17 cellular contexts compared by ENCODE assay signal in the genomic region with DNA sequence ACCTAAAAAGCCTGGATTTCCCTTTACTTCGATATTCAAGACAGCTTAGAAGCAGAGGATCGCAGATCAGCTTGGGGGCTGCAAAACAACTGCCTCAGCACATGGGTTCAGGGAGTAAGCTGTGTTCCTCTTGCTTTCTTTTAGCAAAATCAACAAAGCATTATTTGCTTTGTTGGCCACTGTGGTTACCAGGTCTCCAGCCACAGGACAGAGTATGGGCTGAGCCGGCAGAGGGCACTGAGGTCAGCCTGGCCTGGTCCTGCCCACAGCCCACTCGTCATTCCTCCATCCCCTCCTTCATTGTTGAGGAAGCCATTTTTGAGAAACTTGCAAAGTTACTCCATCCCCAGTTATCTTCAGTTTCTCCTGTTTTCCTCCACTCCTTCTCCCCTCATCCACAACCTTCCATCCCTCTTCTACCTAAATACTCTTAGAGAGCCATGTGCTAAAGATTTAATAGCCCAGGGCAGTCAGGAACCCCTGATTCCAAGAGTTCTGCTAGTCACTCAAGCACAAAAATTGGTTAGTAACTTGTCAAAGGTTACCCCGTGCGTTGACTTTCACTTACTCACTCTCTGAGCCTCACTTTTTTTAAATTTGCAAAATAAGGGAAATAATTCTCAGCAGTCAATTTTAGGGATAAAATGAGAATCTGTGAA.
A peak's percentile ranks its signal among the peaks of the same experiment; 100 is the strongest.
DNase-seq lines count a peak whose midpoint lies in the region; ATAC-seq, FAIRE-seq and TF ChIP-seq lines count a peak whose summit lies in the region.
"Had no signal": no experiment of that assay in that cellular context is flagged by ENCODE, and none has a peak within 500 bp of the region (broad histone marks: within the 10 kb centered on the region; RNA-seq: fewer than 3 reads in every experiment).

No MANE protein-coding gene starts in this region.

- no peaks in the 10 kb centered on the region for H4K20me1 ChIP-seq in H1 (replicated peaks in 1 of 2; ENCODE audit: control insufficient read depth in 1 of 2, insufficient read depth in 2 of 2, low read length in 2 of 2)
- no peaks in the 10 kb centered on the region for H4K20me1 ChIP-seq in osteoblast (ENCODE audit: insufficient read depth, low read length)

- no peak overlapping the region; the same call in 1 of the 2 replicates for H4K8ac ChIP-seq in H1 (ENCODE audit: extremely low read depth, insufficient read depth, low read length)

- H3K79me2 ChIP-seq in H1 (ENCODE audit: control insufficient read depth in 1 of 2, insufficient read depth in 2 of 2, low read length in 2 of 2) (no peaks in the 10 kb centered on the region), osteoblast (ENCODE audit: insufficient read depth, low read length) (no peaks in the 10 kb centered on the region)

- no peak overlapping the region for H3K56ac ChIP-seq in H1 (replicated peaks; ENCODE audit: insufficient read length, low read depth, low read length)

- H3K23me2 ChIP-seq in H1 (ENCODE audit: low read depth, low read length), result peaks cover 2% of the 10 kb centered on the region; the same call in 1 of the 2 replicates

- peaks cover 0 to 3% (median under 1%) of the 10 kb centered on the region in 4 experiments; a peak in 3 of 7 replicates for H3K4me1 ChIP-seq in H1 (replicated peaks in 1 of 4; ENCODE audit: control insufficient read depth in 3 of 4, insufficient read depth in 4 of 4, low read length in 3 of 4)
- H3K4me1 ChIP-seq in osteoblast (ENCODE audit: insufficient read depth, low read length), result peaks cover 7% of the 10 kb centered on the region

- H3K27me3 ChIP-seq in H1 (replicated peaks in 1 of 4; ENCODE audit: control insufficient read depth in 3 of 4, extremely low read depth in 1 of 4, insufficient read depth in 3 of 4, low read length in 3 of 4), result peaks cover 0 to 16% (median 9%) of the 10 kb centered on the region in 4 experiments; a peak in 6 of 7 replicates
- peaks cover 5% of the 10 kb centered on the region for H3K27me3 ChIP-seq in osteoblast (ENCODE audit: insufficient read depth, low read length)
- H3K27me3 ChIP-seq: sigmoid colon had no signal

- no peak overlapping the region for H2BK20ac ChIP-seq in H1 (ENCODE audit: low read length)

- WGBS in H1 (ENCODE audit: extremely low coverage in 1 of 2, insufficient coverage in 1 of 2, insufficient read length in 1 of 2, insufficient replicate concordance in 2 of 2, low coverage in 1 of 2, low lambda C conversion rate in 2 of 2, missing lambda C conversion rate in 1 of 2), 2 experiments, result 91% methylated on average over 6 of the region's 6 CpGs; no CpG with 5 or more reads in 1 of the 2 experiments

- H2BK15ac ChIP-seq in H1 (ENCODE audit: low read length), result no peak overlapping the region

- no peak overlapping the region; the same call in 1 of the 2 replicates for H3K18ac ChIP-seq in H1 (ENCODE audit: extremely low read depth, low read length)

- no peaks in the 10 kb centered on the region for H3K79me1 ChIP-seq in H1 (ENCODE audit: low read depth, low read length)

- DNase-seq in HT-29 (ENCODE audit: low spot score) (peak; percentile 76), NCI-H774 (lab: John Stamatoyannopoulos, UW) (peak; percentile 38), H1 (ENCODE audit: low read depth in 1 of 2, low spot score in 2 of 2) (no peak), osteoblast (ENCODE audit: insufficient read length, low spot score, missing footprints) (no peak), DMS79 (lab: John Stamatoyannopoulos, UW) (no peak), caudate nucleus (lab: John Stamatoyannopoulos, UW) (no peak), activated gamma-delta T cell treated with Interleukin-2 at 50 U/mL for 16 hours (no peak)
- DNase-seq: activated B cell treated with CpG ODN at 0.5 μM for 24 hours; activated naive CD4-positive, alpha-beta T cell; AML-193; DMS153; natural killer cell; NCI-H1092 treated with DMSO at 0.1 percent for 48 hours; sigmoid colon; stimulated activated CD4-positive, alpha-beta T cell treated with anti-CD3 and anti-CD28 coated beads, Interleukin-4, amount 100 ng/mL, for 4 hours had no signal

- H2AFZ ChIP-seq in H1 (ENCODE audit: low read length) (no peak overlapping the region), osteoblast (ENCODE audit: low read length) (peak overlapping the region; percentile 43)

- H3K27ac ChIP-seq in H1 (ENCODE audit: low read depth, low read length) (no peak overlapping the region), osteoblast (ENCODE audit: low read depth, low read length) (no peak overlapping the region), caudate nucleus (ENCODE audit: low read depth, low read length) (no peak overlapping the region)
- H3K27ac ChIP-seq: sigmoid colon had no signal

- H3K4me2 ChIP-seq in H1 (ENCODE audit: insufficient read depth in 1 of 2, low read depth in 2 of 2, low read length in 2 of 2) (no peak overlapping the region), osteoblast (ENCODE audit: insufficient read depth, low read length) (no peak overlapping the region)

- CTCF ChIA-PET in H1 (lab: Charles Lee; ENCODE audit: partially characterized antibody), result interaction anchor here (0.7 to 1.4 kb wide), 6 partner anchors 9 to 295 kb away, joined by 3 to 4 read pairs (median 3); no protein-coding TSS in a partner anchor

- no peak overlapping the region for H3K14ac ChIP-seq in H1 (ENCODE audit: insufficient read length)

- TF ChIP-seq EP300 in H1 (IDR thresholded peaks at IDR 0.05; ENCODE audit: borderline replicate concordance in 1 of 2, low read depth in 2 of 2, low read length in 2 of 2), result no peak

- no peak overlapping the region for H4K5ac ChIP-seq in H1 (ENCODE audit: insufficient read length, low read depth, low read length)

- no peak overlapping the region for H2BK5ac ChIP-seq in H1 (ENCODE audit: low read depth, low read length)

- H3K4me3 ChIP-seq in H1 (ENCODE audit: extremely low read depth in 1 of 4, insufficient read depth in 2 of 4, low read depth in 3 of 4, low read length in 4 of 4) (no peak overlapping the region), osteoblast (ENCODE audit: insufficient read depth, low read length) (no peak overlapping the region)
- H3K4me3 ChIP-seq: sigmoid colon had no signal

- no peak overlapping the region for H3K4ac ChIP-seq in H1 (replicated peaks; ENCODE audit: insufficient read length, low read depth, low read length)

- no peak overlapping the region for H3K9ac ChIP-seq in H1 (replicated peaks in 1 of 4; ENCODE audit: extremely low read depth in 1 of 4, low read depth in 3 of 4, low read length in 3 of 4)

- ATAC-seq in HG03460 (IDR thresholded peaks at IDR 0.05; ENCODE audit: unreplicated experiment), result no peak
- ATAC-seq: natural killer cell had no signal

- POLR2A ChIA-PET in H1 (lab: Charles Lee; ENCODE audit: partially characterized antibody), result interaction anchor here (1.7 kb wide), 1 partner anchor 9 kb away, joined by 5 read pairs; no protein-coding TSS in a partner anchor

- FAIRE-seq in H1 (lab: Jason Lieb, UNC), result no peak
- FAIRE-seq: HTR-8/SVneo had no signal

- H2BK120ac ChIP-seq in H1 (replicated peaks; ENCODE audit: low read depth, low read length), result no peak overlapping the region

- H3K23ac ChIP-seq in H1 (ENCODE audit: insufficient read length), result no peak overlapping the region

- peak in 1 of 3 experiments; percentile 32; a peak in 2 of 4 replicates for TF ChIP-seq CTCF in H1 (IDR thresholded peaks at IDR 0.05; ENCODE audit: control extremely low read depth in 1 of 3, insufficient read depth in 1 of 3, low read depth in 1 of 3, low read length in 3 of 3)
- TF ChIP-seq CTCF in osteoblast (IDR thresholded peaks at IDR 0.05; ENCODE audit: extremely low read depth, low read depth, low read length), result no peak

- TF ChIP-seq POLR2A in H1 (IDR thresholded peaks at IDR 0.05; ENCODE audit: control extremely low read depth in 1 of 2, low read depth in 2 of 2, low read length in 2 of 2), result no peak

- no peak overlapping the region for H4K91ac ChIP-seq in H1 (replicated peaks; ENCODE audit: insufficient read length, low read length)

- no peaks in the 10 kb centered on the region for H3K36me3 ChIP-seq in H1 (ENCODE audit: control insufficient read depth in 2 of 4, insufficient read depth in 4 of 4, low read length in 3 of 4)
- H3K36me3 ChIP-seq in osteoblast (ENCODE audit: insufficient read depth, low read length), result no peaks in the 10 kb centered on the region
- H3K36me3 ChIP-seq: sigmoid colon had no signal

- H2AK5ac ChIP-seq in H1 (ENCODE audit: low read depth, low read length), result no peak overlapping the region

- peak; percentile 13 to 26; a peak in 2 of 4 replicates for TF ChIP-seq RAD21 in H1 (IDR thresholded peaks at IDR 0.05 in 1 of 2, conservative IDR thresholded peaks at IDR 0.05 in 1 of 2; ENCODE audit: low read depth in 2 of 2, low read length in 2 of 2)

- H3K9me3 ChIP-seq in H1 (ENCODE audit: insufficient read depth in 2 of 2, low read depth in 1 of 2, low read length in 1 of 2) (no peaks in the 10 kb centered on the region), osteoblast (ENCODE audit: low read depth, low read length) (no peaks in the 10 kb centered on the region)
- H3K9me3 ChIP-seq: sigmoid colon had no signal

- H2BK12ac ChIP-seq in H1 (ENCODE audit: low read depth, low read length), result no peak overlapping the region

TF ChIP-seq in H1, 55 proteins besides CTCF, POLR2A, EP300 and RAD21:
- TF ChIP-seq SIRT6 (IDR thresholded peaks at IDR 0.05; ENCODE audit: low read length) (no peak), SP1 (IDR thresholded peaks at IDR 0.05; ENCODE audit: low read depth, low read length) (no peak), NANOG (IDR thresholded peaks at IDR 0.05; ENCODE audit: insufficient read depth, low read depth, low read length, poor library complexity, severe bottlenecking) (no peak), SIX5 (IDR thresholded peaks at IDR 0.05; ENCODE audit: low read depth, low read length) (no peak), JUN (IDR thresholded peaks at IDR 0.05; ENCODE audit: low read depth, low read length) (no peak), TAF7 (optimal IDR thresholded peaks at IDR 0.05; ENCODE audit: borderline replicate concordance, low read depth, low read length) (no peak), POLR2AphosphoS5 (IDR thresholded peaks at IDR 0.05; ENCODE audit: low read depth, low read length) (no peak)
- TF ChIP-seq, protein P1, sequence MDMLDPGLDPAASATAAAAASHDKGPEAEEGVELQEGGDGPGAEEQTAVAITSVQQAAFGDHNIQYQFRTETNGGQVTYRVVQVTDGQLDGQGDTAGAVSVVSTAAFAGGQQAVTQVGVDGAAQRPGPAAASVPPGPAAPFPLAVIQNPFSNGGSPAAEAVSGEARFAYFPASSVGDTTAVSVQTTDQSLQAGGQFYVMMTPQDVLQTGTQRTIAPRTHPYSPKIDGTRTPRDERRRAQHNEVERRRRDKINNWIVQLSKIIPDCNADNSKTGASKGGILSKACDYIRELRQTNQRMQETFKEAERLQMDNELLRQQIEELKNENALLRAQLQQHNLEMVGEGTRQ (IDR thresholded peaks at IDR 0.05; ENCODE audit: low read length), result no peak

Comparison
In these comparisons a context has a peak if more than half of its experiments do, and no peak if none do; other contexts are left out.
1. DNase-seq: peak in HT-29 (single experiment) and NCI-H774 (single experiment); none in H1 (0 of 2), osteoblast (single experiment), DMS79 (single experiment), caudate nucleus (0 of 61) and activated gamma-delta T cell treated with Interleukin-2 at 50 U/mL for 16 hours (single experiment).